In the genomic region with DNA sequence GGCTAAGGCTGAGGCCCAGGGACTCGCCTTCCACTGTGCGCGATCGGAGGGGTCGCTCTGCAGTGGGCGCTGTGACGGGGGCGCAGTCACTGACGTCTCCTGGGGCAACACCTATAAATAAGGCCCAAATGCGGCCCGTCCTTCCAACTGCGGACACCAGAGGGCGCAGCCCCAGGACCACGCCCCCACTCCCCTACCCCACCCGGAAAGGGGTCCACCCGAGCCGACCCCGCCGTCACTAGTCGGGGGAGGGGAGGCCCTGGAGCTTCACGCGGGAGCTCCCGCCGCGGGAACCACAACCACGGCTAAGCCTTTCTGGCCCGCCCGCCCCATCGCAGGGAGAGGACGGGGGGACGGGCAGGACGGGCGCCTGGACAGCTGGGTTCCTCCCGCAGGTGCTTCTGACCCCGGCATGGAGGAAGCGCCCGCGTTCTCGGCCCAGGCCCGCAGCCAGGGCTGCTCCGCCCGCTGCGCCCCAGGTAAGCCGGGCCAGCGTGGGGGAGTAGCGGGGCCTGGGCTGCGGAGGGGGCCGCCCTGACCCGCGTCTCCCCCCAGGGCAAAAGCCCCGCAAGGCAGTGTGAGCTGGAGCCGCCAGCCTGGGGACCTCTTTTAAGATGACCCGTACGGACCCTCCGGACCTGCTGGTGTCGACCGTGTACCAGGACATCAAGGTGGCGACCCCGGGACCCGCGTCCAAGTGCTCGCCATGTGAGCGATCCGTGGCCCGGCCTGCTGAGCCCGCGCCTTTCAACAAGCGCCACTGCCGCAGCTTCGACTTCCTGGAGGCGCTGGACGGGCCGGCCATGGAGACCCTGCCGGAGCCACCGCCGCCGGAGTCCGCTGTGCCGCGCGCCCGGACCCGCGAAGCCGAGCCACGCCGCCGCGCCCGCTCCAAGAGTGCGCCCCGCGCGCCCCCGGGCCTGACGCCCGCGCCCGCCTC, we compare ENCODE assay signal across 8 cellular contexts. TPM values are rescaled to one million over a fixed set of nuclear protein-coding genes. Genes with fewer than 3 reads are reported as not detected.
DNase-seq lines count a peak whose midpoint lies in the region; ATAC-seq and TF ChIP-seq lines count a peak whose summit lies in the region.
"Not testable (repeated sequence)": the region's sequence is repeated elsewhere in the genome, so short reads cannot be mapped to it uniquely, and the experiment has no call there.

No MANE protein-coding gene starts in this region.

- TF ChIP-seq CTCF in DND-41 (IDR thresholded peaks at IDR 0.05; ENCODE audit: borderline replicate concordance, extremely low read depth, low read length, poor library complexity, severe bottlenecking), result peak; percentile 33
- peak; percentile 88 for TF ChIP-seq CTCF in WTC11 (IDR thresholded peaks at IDR 0.05)
- TF ChIP-seq CTCF in liver (IDR thresholded peaks at IDR 0.05; ENCODE audit: low read depth, low read length, missing input control), result peak; percentile 28
- TF ChIP-seq CTCF in tibial artery (IDR thresholded peaks at IDR 0.05), result peak; percentile 53 to 69

- not testable (repeated sequence) for H3K27ac ChIP-seq in DND-41 (ENCODE audit: low read length); liver (ENCODE audit: low read depth in 1 of 2, low read length in 2 of 2); tibial artery

- not testable (repeated sequence) for H2AFZ ChIP-seq in DND-41 (ENCODE audit: low read depth, low read length)

- peaks cover 23% of the 10 kb centered on the region for H3K4me1 Mint-ChIP-seq in WTC11

- peak overlapping the region; percentile 36 for H3K4me3 Mint-ChIP-seq in WTC11

- not testable (repeated sequence) for H3K27me3 Mint-ChIP-seq in WTC11 (ENCODE audit: low read depth)

- TF ChIP-seq RAD21 in liver (IDR thresholded peaks at IDR 0.05), result peak; percentile 5 to 28

- WGBS in liver, result 14% methylated on average over 99 of the region's 99 CpGs

- CTCF ChIA-PET in WTC11 (lab: Charles Lee), result interaction anchor here (0.5 to 5.9 kb wide), 19 partner anchors 9 to 416 kb away, joined by 3 to 64 read pairs (median 7); a partner anchor contains a TSS

- not testable (repeated sequence) for ATAC-seq in DND-41 (ENCODE audit: insufficient read depth, low read depth)
- ATAC-seq in WTC11, result peak; percentile 3

- POLR2A ChIA-PET in WTC11 (lab: Charles Lee), result not testable (repeated sequence)

- DNase-seq in DND-41 (peak; percentile 58), NCI-H146 (lab: John Stamatoyannopoulos, UW) (peak; percentile 38), WTC11 (ENCODE audit: low spot score) (peak; percentile 87)
- peak; percentile 43 for DNase-seq in activated gamma-delta T cell treated with anti-CD3 and anti-CD28 coated beads, Interleukin-2, amount 50 U/mL, for 16 hours (ENCODE audit: low read depth)
- DNase-seq in effector CD8-positive, alpha-beta T cell (lab: John Stamatoyannopoulos, UW), result peak; percentile 30
- peak in 2 of 3 donors; percentile 51 to 69 for DNase-seq in stimulated activated CD4-positive, alpha-beta T cell treated with anti-CD3 and anti-CD28 coated beads, Interleukin-12 subunit alpha, Interleukin-12 subunit beta, amount 100 ng/mL, for 48 hours (ENCODE audit: low read depth in 2 of 3, low spot score in 1 of 3)
- not testable (repeated sequence) for DNase-seq in tibial artery

- not testable (repeated sequence) for H3K9ac ChIP-seq in DND-41 (ENCODE audit: low read depth, low read length); liver (ENCODE audit: low read depth in 1 of 2, low read length in 2 of 2)

- intact Hi-C loops in tibial artery (cut with DNase I; ENCODE audit: low total_unique reads), result loop anchor here (5.0 kb wide), 2 partner anchors 37 to 183 kb away; a partner anchor contains a TSS

- not testable (repeated sequence) for H3K27ac Mint-ChIP-seq in WTC11

- H3K4me3 ChIP-seq in DND-41 (ENCODE audit: low read depth in 1 of 2, low read length in 2 of 2); liver (ENCODE audit: low read depth in 1 of 3, low read length in 3 of 3); tibial artery: not testable (repeated sequence)

- not testable (repeated sequence) for H3K4me2 ChIP-seq in DND-41 (ENCODE audit: insufficient read depth, low read length)

- H3K79me2 ChIP-seq in DND-41 (ENCODE audit: insufficient read depth, low read length), result not testable (repeated sequence)

- peaks cover 25% of the 10 kb centered on the region for H3K4me1 ChIP-seq in DND-41 (ENCODE audit: insufficient read depth, low read length)
- peaks cover 16 to 50% (median 43%) of the 10 kb centered on the region in 4 donors for H3K4me1 ChIP-seq in liver (ENCODE audit: control insufficient read depth in 4 of 4, insufficient read depth in 4 of 4, low read length in 3 of 4)
- peaks cover 0 to 82% (median 59%) of the 10 kb centered on the region in 4 donors for H3K4me1 ChIP-seq in tibial artery

- not testable (repeated sequence) for H4K20me1 ChIP-seq in DND-41 (ENCODE audit: insufficient read depth, low read length)

- H3K36me3 ChIP-seq in DND-41 (ENCODE audit: insufficient read depth, low read length) (peaks cover 12% of the 10 kb centered on the region), tibial artery (peaks cover 9 to 22% (median 12%) of the 10 kb centered on the region in 3 donors)
- H3K36me3 ChIP-seq in liver (ENCODE audit: control insufficient read depth in 4 of 4, insufficient read depth in 3 of 4, low read depth in 1 of 4, low read length in 3 of 4), result not testable (repeated sequence)

- not testable (repeated sequence) for H3K27me3 ChIP-seq in DND-41 (ENCODE audit: insufficient read depth, low read length, poor library complexity); liver (ENCODE audit: control insufficient read depth in 4 of 4, insufficient read depth in 4 of 4, low read length in 3 of 4)
- peaks cover 3 to 47% of the 10 kb centered on the region in 2 donors for H3K27me3 ChIP-seq in tibial artery

- not testable (repeated sequence) for H3K36me3 Mint-ChIP-seq in WTC11

- H3K9me3 Mint-ChIP-seq in WTC11, result not testable (repeated sequence)

- H3K9me3 ChIP-seq in DND-41 (ENCODE audit: insufficient read depth, low read length, severe bottlenecking); liver (ENCODE audit: control insufficient read depth in 4 of 4, low read length in 3 of 4); tibial artery: not testable (repeated sequence)

TF ChIP-seq in WTC11, 78 proteins besides CTCF, POLR2A, EP300 and RAD21:
- TF ChIP-seq RELA (CRISPR knock-in tag; IDR thresholded peaks at IDR 0.05; ENCODE audit: borderline replicate concordance) (peak; percentile 14; the same call in 1 of the 2 replicates), ZNF121 (CRISPR knock-in tag; IDR thresholded peaks at IDR 0.05) (peak; percentile 76), SP1 (CRISPR knock-in tag; conservative IDR thresholded peaks at IDR 0.05) (0 out of 2 replicates have a peak, but pooled peaks have one; percentile 44)
- TF ChIP-seq, protein P1, sequence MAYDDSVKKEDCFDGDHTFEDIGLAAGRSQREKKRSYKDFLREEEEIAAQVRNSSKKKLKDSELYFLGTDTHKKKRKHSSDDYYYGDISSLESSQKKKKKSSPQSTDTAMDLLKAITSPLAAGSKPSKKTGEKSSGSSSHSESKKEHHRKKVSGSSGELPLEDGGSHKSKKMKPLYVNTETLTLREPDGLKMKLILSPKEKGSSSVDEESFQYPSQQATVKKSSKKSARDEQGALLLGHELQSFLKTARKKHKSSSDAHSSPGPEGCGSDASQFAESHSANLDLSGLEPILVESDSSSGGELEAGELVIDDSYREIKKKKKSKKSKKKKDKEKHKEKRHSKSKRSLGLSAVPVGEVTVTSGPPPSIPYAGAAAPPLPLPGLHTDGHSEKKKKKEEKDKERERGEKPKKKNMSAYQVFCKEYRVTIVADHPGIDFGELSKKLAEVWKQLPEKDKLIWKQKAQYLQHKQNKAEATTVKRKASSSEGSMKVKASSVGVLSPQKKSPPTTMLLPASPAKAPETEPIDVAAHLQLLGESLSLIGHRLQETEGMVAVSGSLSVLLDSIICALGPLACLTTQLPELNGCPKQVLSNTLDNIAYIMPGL (CRISPR knock-in tag; IDR thresholded peaks at IDR 0.05), result 0 out of 2 replicates have a peak, but pooled peaks have one; percentile 61

RNA-seq across cellular contexts. Expression of a gene that starts 1.8 kb away (rescaled TPM):
- 1.6 to 1.7 TPM (median 1.6 TPM) in 3 replicates for total RNA-seq in WTC11 (2021)
- total RNA-seq in liver, result 1 to 10 TPM in 1 of 2 donors, under 1 TPM in 1; 0.56 to 2.3 TPM
- 1 to 10 TPM in 1 of 2 donors, under 1 TPM in 1; 0.61 to 1.0 TPM for polyA plus RNA-seq in liver

RNA-seq across cellular contexts. Expression of a gene that starts 5.1 kb away (rescaled TPM):
- total RNA-seq in WTC11 (2021), result 138 to 176 TPM (median 173 TPM) in 3 replicates
- total RNA-seq in liver, result 10 to 100 TPM; 23.2 to 40.4 TPM
- polyA plus RNA-seq in liver, result 10 to 100 TPM; 44.2 to 83.1 TPM

RNA-seq across cellular contexts. Expression of a gene that starts 8.1 kb away (rescaled TPM):
- total RNA-seq in WTC11 (2021) (6.7 to 12.1 TPM (median 10.9 TPM) in 3 replicates), liver (1 to 10 TPM; 4.0 to 8.1 TPM)
- polyA plus RNA-seq in liver, result 1 to 10 TPM; 2.4 to 3.9 TPM

RNA-seq across cellular contexts. Expression of a gene that starts 22.0 kb away (rescaled TPM):
- total RNA-seq in WTC11 (2021) (312 to 334 TPM (median 328 TPM) in 3 replicates), liver (100 to 1,000 TPM; 123 to 248 TPM)
- polyA plus RNA-seq in liver, result 100 to 1,000 TPM; 289 to 513 TPM

RNA-seq across cellular contexts. Expression of a gene that starts 36.3 kb away (rescaled TPM):
- total RNA-seq in WTC11 (2021) (134 to 171 TPM (median 139 TPM) in 3 replicates), liver (10 to 100 TPM; 12.6 to 32.6 TPM)
- 1 to 10 TPM; 3.6 to 8.7 TPM for polyA plus RNA-seq in liver

Comparison
In these comparisons a context has a peak if more than half of its experiments do, and no peak if none do; other contexts are left out.
1. CTCF ChIP-seq: peak in every context shown above with its lines; median percentile 88 in WTC11; 61 in tibial artery; 33 in DND-41; 28 in liver.